In the genomic region with DNA sequence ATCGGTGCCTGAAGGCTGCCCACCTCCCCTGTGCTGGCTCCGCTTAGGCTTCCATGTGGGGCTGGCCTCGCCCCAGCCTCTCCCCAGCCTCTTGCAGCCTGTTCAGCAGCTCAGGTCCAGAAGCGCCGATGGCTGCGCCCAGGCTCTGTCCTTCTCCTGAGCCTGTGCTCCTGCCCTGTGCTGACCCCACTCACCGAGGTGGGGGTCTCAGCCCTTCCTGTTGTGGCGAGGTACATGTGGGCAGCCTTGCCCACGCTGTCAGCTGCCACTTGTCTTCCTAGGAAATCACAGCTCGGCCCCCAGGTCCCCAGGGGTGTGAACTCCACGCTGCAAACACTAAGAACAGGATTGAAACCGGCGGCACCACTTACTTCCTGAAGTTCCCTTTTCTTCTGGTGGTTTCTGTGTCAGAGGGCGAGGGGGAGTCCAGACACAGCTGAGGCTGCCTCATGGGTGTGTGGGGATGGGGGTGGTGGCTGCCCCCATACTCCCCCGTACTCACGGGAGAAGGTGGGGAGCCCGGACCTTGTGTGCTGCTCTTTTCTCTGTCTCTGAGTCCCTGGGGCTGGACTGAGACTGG, we compare ENCODE assay signal across 7 cellular contexts.
A peak's percentile ranks its signal among the peaks of the same experiment; 100 is the strongest.
DNase-seq lines count a peak whose midpoint lies in the region; ATAC-seq, FAIRE-seq and TF ChIP-seq lines count a peak whose summit lies in the region.
"Not testable (repeated sequence)": the region's sequence is repeated elsewhere in the genome, so short reads cannot be mapped to it uniquely, and the experiment has no call there.

No MANE protein-coding gene starts in this region.

- intact Hi-C loops in activated CD8-positive, alpha-beta T cell treated with anti-CD3 and anti-CD28 coated beads for 36 hours (cut with micrococcal nuclease) = not testable (repeated sequence)

- peak overlapping the region; percentile 97 for H3K27ac ChIP-seq in SU-DHL-6 (ENCODE audit: low read depth, low read length)

- not testable (repeated sequence) for H3K4me3 Mint-ChIP-seq in activated CD8-positive, alpha-beta T cell treated with anti-CD3 and anti-CD28 coated beads for 36 hours; activated naive CD8-positive, alpha-beta T cell treated with anti-CD3 and anti-CD28 coated beads for 36 hours
- H3K4me3 Mint-ChIP-seq in naive B cell = peak overlapping the region; percentile 81 to 98 (median 93)

- not testable (repeated sequence) for H3K36me3 ChIP-seq in SU-DHL-6 (ENCODE audit: low read length)

- not testable (repeated sequence) for H4K20me1 ChIP-seq in SU-DHL-6 (ENCODE audit: low read depth, low read length)

- not testable (repeated sequence) for H3K9me3 ChIP-seq in SU-DHL-6 (ENCODE audit: insufficient read depth, low read length)

- TF ChIP-seq CTCF in SU-DHL-6 (IDR thresholded peaks at IDR 0.05; ENCODE audit: insufficient read depth, low read length, poor library complexity, severe bottlenecking); activated CD8-positive, alpha-beta T cell treated with anti-CD3 and anti-CD28 coated beads for 36 hours (IDR thresholded peaks at IDR 0.05): not testable (repeated sequence)

- not testable (repeated sequence) for H3K27ac Mint-ChIP-seq in activated CD8-positive, alpha-beta T cell treated with anti-CD3 and anti-CD28 coated beads for 36 hours
- H3K27ac Mint-ChIP-seq in activated naive CD8-positive, alpha-beta T cell treated with anti-CD3 and anti-CD28 coated beads for 36 hours = peak overlapping the region; percentile 34
- H3K27ac Mint-ChIP-seq in naive B cell = peak overlapping the region; percentile 88 to 98 (median 96)

- POLR2A ChIA-PET in activated CD8-positive, alpha-beta T cell treated with anti-CD3 and anti-CD28 coated beads for 36 hours (lab: Charles Lee) = not testable (repeated sequence)

- peak overlapping the region; percentile 65 for H3K4me2 ChIP-seq in SU-DHL-6 (ENCODE audit: low read depth, low read length, poor library complexity, severe bottlenecking)

- H3K36me3 Mint-ChIP-seq in activated CD8-positive, alpha-beta T cell treated with anti-CD3 and anti-CD28 coated beads for 36 hours (ENCODE audit: low read depth); activated naive CD8-positive, alpha-beta T cell treated with anti-CD3 and anti-CD28 coated beads for 36 hours: not testable (repeated sequence)
- peaks cover 20 to 30% of the 10 kb centered on the region in 2 donors for H3K36me3 Mint-ChIP-seq in naive B cell

- not testable (repeated sequence) for DNase-seq in GM18507 (ENCODE audit: extremely low spot score, insufficient read length, low read depth); activated naive CD8-positive, alpha-beta T cell treated with anti-CD3 and anti-CD28 coated beads for 36 hours
- peak; percentile 24 for DNase-seq in activated CD8-positive, alpha-beta T cell treated with anti-CD3 and anti-CD28 coated beads for 36 hours
- peak; percentile 50 for DNase-seq in naive B cell
- peak; percentile 14 for DNase-seq in stimulated activated naive CD8-positive, alpha-beta T cell treated with anti-CD3 and anti-CD28 coated beads, Interleukin-15, Interleukin-2, amounts not matched to agents 100 U/mL and 50 U/mL, for 24 hours

- H3K27me3 ChIP-seq in SU-DHL-6 (ENCODE audit: low read length) = not testable (repeated sequence)

- not testable (repeated sequence) for H3F3A ChIP-seq in SU-DHL-6 (ENCODE audit: insufficient read depth)

- peaks cover 19% of the 10 kb centered on the region for H3K79me2 ChIP-seq in SU-DHL-6 (ENCODE audit: insufficient read depth, low read length)

- H3K27me3 Mint-ChIP-seq in activated CD8-positive, alpha-beta T cell treated with anti-CD3 and anti-CD28 coated beads for 36 hours; activated naive CD8-positive, alpha-beta T cell treated with anti-CD3 and anti-CD28 coated beads for 36 hours; naive B cell: not testable (repeated sequence)

- not testable (repeated sequence) for H3K9me2 ChIP-seq in SU-DHL-6 (replicated peaks; ENCODE audit: insufficient read depth, low read length)

- peak; percentile 51 for ATAC-seq in HG03175 (IDR thresholded peaks at IDR 0.05; ENCODE audit: unreplicated experiment)
- ATAC-seq in activated CD8-positive, alpha-beta T cell treated with anti-CD3 and anti-CD28 coated beads for 36 hours = peak; percentile 47
- peak; percentile 94 to 95 for ATAC-seq in naive B cell (ENCODE audit: low read depth in 2 of 2)
- peak; percentile 54 for ATAC-seq in stimulated activated naive CD8-positive, alpha-beta T cell treated with anti-CD3 and anti-CD28 coated beads, Interleukin-15, Interleukin-2, amounts not matched to agents 100 U/mL and 50 U/mL, for 24 hours

- H3K9ac ChIP-seq in SU-DHL-6 (ENCODE audit: low read length) = peak overlapping the region; percentile 97

- H3K4me1 Mint-ChIP-seq in activated CD8-positive, alpha-beta T cell treated with anti-CD3 and anti-CD28 coated beads for 36 hours (ENCODE audit: low read depth); activated naive CD8-positive, alpha-beta T cell treated with anti-CD3 and anti-CD28 coated beads for 36 hours: not testable (repeated sequence)
- peaks cover 46 to 64% (median 55%) of the 10 kb centered on the region in 3 donors for H3K4me1 Mint-ChIP-seq in naive B cell

- H2AFZ ChIP-seq in SU-DHL-6 (ENCODE audit: low read depth, low read length, severe bottlenecking) = not testable (repeated sequence)

- H3K4me3 ChIP-seq in SU-DHL-6 (ENCODE audit: insufficient read depth, low read length, poor library complexity, severe bottlenecking) = peak overlapping the region; percentile 74

- peak; percentile 95 for FAIRE-seq in GM18507 (lab: Jason Lieb, UNC)

- H3K9me3 Mint-ChIP-seq in activated CD8-positive, alpha-beta T cell treated with anti-CD3 and anti-CD28 coated beads for 36 hours = peaks cover 22% of the 10 kb centered on the region
- H3K9me3 Mint-ChIP-seq in activated naive CD8-positive, alpha-beta T cell treated with anti-CD3 and anti-CD28 coated beads for 36 hours = peaks cover 17% of the 10 kb centered on the region
- peaks cover 6 to 30% (median 24%) of the 10 kb centered on the region in 7 donors for H3K9me3 Mint-ChIP-seq in naive B cell

- CTCF ChIA-PET in activated CD8-positive, alpha-beta T cell treated with anti-CD3 and anti-CD28 coated beads for 36 hours (lab: Charles Lee) = not testable (repeated sequence)
